8 cellular contexts compared by ENCODE assay signal in genomic region chr17:38799501-38800236, GRCh38. TPM values are rescaled to one million over a fixed set of nuclear protein-coding genes. Genes with fewer than 3 reads are reported as not detected.
DNase-seq lines count a peak whose midpoint lies in the region; ATAC-seq and TF ChIP-seq lines count a peak whose summit lies in the region.

Gene PIP4K2B, minus strand, starts transcription at chr17:38799556. Its CDS starts 132 bp downstream, at chr17:38799424.

- DNase-seq in AG04449 (ENCODE audit: low read depth, low spot score) = peak; percentile 90
- peak; percentile 98 for DNase-seq in NCI-H2227 (lab: John Stamatoyannopoulos, UW; ENCODE audit: unreplicated experiment)
- DNase-seq in WERI-Rb-1 = peak; percentile 98
- DNase-seq in breast epithelium (ENCODE audit: low spot score in 2 of 2) = peak; percentile 90 to 93

- H3K4me1 ChIP-seq in breast epithelium = peaks cover 5 to 18% of the 10 kb centered on the region in 2 donors
- peaks cover 28 to 37% (median 32%) of the 10 kb centered on the region in 3 donors for H3K4me1 ChIP-seq in skeletal muscle tissue (ENCODE audit: control insufficient read depth in 3 of 3, insufficient read depth in 3 of 3, low read length in 3 of 3)

- intact Hi-C loops in breast epithelium (cut with DNase I; ENCODE audit: low total_unique reads) = no loop called here

- peaks cover 53% of the 10 kb centered on the region for H3K36me3 ChIP-seq in WERI-Rb-1
- peaks cover 6% of the 10 kb centered on the region for H3K36me3 ChIP-seq in breast epithelium
- H3K36me3 ChIP-seq in skeletal muscle tissue (ENCODE audit: control insufficient read depth in 3 of 3, insufficient read depth in 3 of 3, low read length in 3 of 3) = peaks cover 23 to 26% (median 26%) of the 10 kb centered on the region in 3 donors

- TF ChIP-seq CTCF in AG04449 (IDR thresholded peaks at IDR 0.05; ENCODE audit: insufficient read depth, low read length, missing control alignments) (no peak), WERI-Rb-1 (IDR thresholded peaks at IDR 0.05; ENCODE audit: low read depth, low read length) (no peak), breast epithelium (IDR thresholded peaks at IDR 0.05) (no peak)

- peak; percentile 77 for ATAC-seq in GM18907 (IDR thresholded peaks at IDR 0.05; ENCODE audit: unreplicated experiment)
- peak; percentile 72 for ATAC-seq in HG03139 (IDR thresholded peaks at IDR 0.05; ENCODE audit: unreplicated experiment)

- H3K9me3 ChIP-seq in WERI-Rb-1 (ENCODE audit: severe bottlenecking) = no peaks in the 10 kb centered on the region
- no peaks in the 10 kb centered on the region for H3K9me3 ChIP-seq in breast epithelium
- H3K9me3 ChIP-seq in iPS-18c (ENCODE audit: control insufficient read depth, insufficient read depth, low read length) = no peaks in the 10 kb centered on the region
- no peaks in the 10 kb centered on the region for H3K9me3 ChIP-seq in skeletal muscle tissue (ENCODE audit: control insufficient read depth in 3 of 3, low read length in 3 of 3)

- H3K27ac ChIP-seq in WERI-Rb-1 (peak within 1 kb of the TSS; percentile 100), breast epithelium (peak within 1 kb of the TSS; percentile 97 to 99), skeletal muscle tissue (ENCODE audit: low read depth, low read length) (peak within 1 kb of the TSS; percentile 97)

- peak within 1 kb of the TSS; percentile 84 to 95 (median 92) for H3K9ac ChIP-seq in skeletal muscle tissue (ENCODE audit: low read depth in 1 of 3, low read length in 3 of 3)

- H3K4me3 ChIP-seq in AG04449 (ENCODE audit: low read depth, low read length) (peak within 1 kb of the TSS; percentile 92), WERI-Rb-1 (ENCODE audit: low read depth, low read length) (peak within 1 kb of the TSS; percentile 65), breast epithelium (peak within 1 kb of the TSS; percentile 74 to 91 (median 79)), iPS-18c (ENCODE audit: insufficient read depth, low read depth, low read length) (peak within 1 kb of the TSS; percentile 93), skeletal muscle tissue (ENCODE audit: low read length in 3 of 3) (peak within 1 kb of the TSS; percentile 87 to 97 (median 92))

- CTCF ChIA-PET in AG04449 (lab: Yijun Ruan, JAX) = interaction anchor here (1.9 kb wide), 1 partner anchor 12 kb away, joined by 5 read pairs; no protein-coding TSS in a partner anchor

- no peaks in the 10 kb centered on the region for H3K27me3 ChIP-seq in WERI-Rb-1 (ENCODE audit: insufficient read depth, low read depth, severe bottlenecking)
- no peaks in the 10 kb centered on the region for H3K27me3 ChIP-seq in breast epithelium
- H3K27me3 ChIP-seq in skeletal muscle tissue (ENCODE audit: control insufficient read depth in 3 of 3, insufficient read depth in 3 of 3, low read length in 3 of 3) = no peaks in the 10 kb centered on the region

- POLR2A ChIA-PET in AG04449 (lab: Yijun Ruan, JAX) = interaction anchor here (1.1 to 2.4 kb wide), 2 partner anchors 47 to 70 kb away, joined by 3 to 6 read pairs; partner anchors contain the start of genes LASP1 and PSMB3

- TF ChIP-seq POLR2A in breast epithelium (IDR thresholded peaks at IDR 0.05) = no peak

RNA-seq across cellular contexts. Expression of gene PIP4K2B, which starts in this region (rescaled TPM):
- total RNA-seq in breast epithelium (10 to 100 TPM; 43.0 to 52.8 (median 43.6) TPM), skeletal muscle tissue (37.6 TPM)

Comparison
In these comparisons a context has a peak if more than half of its experiments do, and no peak if none do; other contexts are left out.
1. Peak in every context shown above with its lines: DNase-seq, ATAC-seq, H3K4me3 ChIP-seq and H3K27ac ChIP-seq.